Comparison of ENCODE assay signal across 15 cellular contexts in the genomic region with DNA sequence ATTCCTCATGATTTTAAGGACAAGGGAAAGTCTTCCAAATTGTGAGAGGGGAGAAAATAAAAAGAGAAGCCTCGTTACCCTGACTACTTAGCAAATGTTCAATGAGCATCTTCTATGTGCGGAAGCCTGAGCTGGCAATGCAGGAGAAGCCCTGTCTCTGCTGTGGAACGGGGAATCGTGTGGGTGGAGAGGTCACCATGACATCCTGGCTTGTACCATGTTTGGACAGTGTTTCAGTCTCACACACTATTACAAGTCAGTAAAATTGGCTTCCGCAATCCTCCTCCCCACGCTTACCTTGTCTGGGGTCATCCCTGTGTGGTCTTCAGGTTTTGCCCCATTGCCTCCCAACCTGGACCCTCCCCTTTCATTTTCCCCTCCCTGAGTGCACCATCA.
"Had no signal": no experiment of that assay in that cellular context is flagged by ENCODE, and none has a peak within 500 bp of the region (broad histone marks: within the 10 kb centered on the region; RNA-seq: fewer than 3 reads in every experiment).

No MANE protein-coding gene starts in this region.

- DNase-seq: effector memory CD8-positive, alpha-beta T cell; immature natural killer cell; left cardiac atrium; left ventricle myocardium superior; naive thymus-derived CD8-positive, alpha-beta T cell; stimulated activated CD4-positive, alpha-beta T cell treated with anti-CD3 and anti-CD28 coated beads, Interleukin-2, amount 100 ng/mL, for 24 hours; stimulated activated naive CD8-positive, alpha-beta T cell treated with anti-CD3 and anti-CD28 coated beads, Interleukin-15, Interleukin-2, amounts not matched to agents 100 U/mL and 50 U/mL, for 24 hours; tibial artery; upper lobe of left lung had no signal

- H3K4me3 ChIP-seq: cardiac muscle cell, esophagus muscularis mucosa, skin epidermis, suprapubic skin, tibial artery, upper lobe of left lung had no signal

- ATAC-seq: effector memory CD8-positive, alpha-beta T cell; left cardiac atrium; naive thymus-derived CD8-positive, alpha-beta T cell; sciatic nerve; stimulated activated naive CD8-positive, alpha-beta T cell treated with anti-CD3 and anti-CD28 coated beads, Interleukin-15, Interleukin-2, amounts not matched to agents 100 U/mL and 50 U/mL, for 24 hours had no signal

- H3K9me3 ChIP-seq: esophagus muscularis mucosa, suprapubic skin, tibial artery, upper lobe of left lung had no signal

- H3K27ac ChIP-seq: cardiac muscle cell, epithelial cell of prostate, esophagus muscularis mucosa, skin epidermis, suprapubic skin, tibial artery, upper lobe of left lung had no signal

- H3K36me3 ChIP-seq: cardiac muscle cell, esophagus muscularis mucosa, suprapubic skin, tibial artery, upper lobe of left lung had no signal

- H3K27me3 ChIP-seq: cardiac muscle cell, esophagus muscularis mucosa, suprapubic skin, tibial artery, upper lobe of left lung had no signal
